Comparison of ENCODE assay signal across 8 cellular contexts in the genomic region with DNA sequence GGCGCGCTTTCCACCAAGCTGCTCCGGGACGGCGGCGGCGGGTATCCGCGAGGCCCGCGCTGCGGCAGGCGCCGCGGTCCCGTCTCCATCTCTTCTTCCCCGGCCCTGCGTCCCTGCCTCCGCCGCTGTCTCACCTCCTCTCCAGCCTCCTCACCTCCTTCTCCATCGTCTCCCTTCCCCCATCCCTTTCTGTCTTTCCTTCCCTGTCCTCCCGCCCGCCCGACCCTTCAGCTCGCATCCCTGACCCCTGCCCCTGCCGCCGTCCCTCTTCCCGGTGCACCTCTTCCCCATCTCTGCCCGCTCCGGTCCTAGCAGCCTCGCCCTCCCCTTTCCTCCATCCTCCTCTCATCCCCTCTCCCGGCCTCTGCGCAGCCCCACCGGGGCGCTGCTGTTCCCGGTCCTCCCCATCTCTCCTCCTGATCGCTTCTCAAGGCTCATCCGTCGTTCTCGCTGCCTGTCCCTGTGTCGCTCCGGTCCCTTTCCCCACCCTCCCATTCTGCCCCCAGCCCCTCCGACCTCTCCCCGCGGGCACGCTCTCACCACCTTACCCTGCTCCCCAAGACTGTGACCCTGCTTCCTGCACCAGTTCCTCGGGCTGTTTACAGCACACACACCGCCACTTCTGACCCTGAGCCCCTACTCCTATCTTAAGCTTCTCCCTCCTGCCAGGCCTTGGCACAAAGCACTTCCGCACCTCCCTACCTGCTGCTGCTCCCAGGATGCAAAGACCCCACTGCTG. TPM values are rescaled to one million over a fixed set of nuclear protein-coding genes. Genes with fewer than 3 reads are reported as not detected.
A peak's percentile ranks its signal among the peaks of the same experiment; 100 is the strongest.
DNase-seq lines count a peak whose midpoint lies in the region; ATAC-seq and TF ChIP-seq lines count a peak whose summit lies in the region.

No MANE protein-coding gene starts in this region.

- H3K27me3 Mint-ChIP-seq in activated CD4-positive, alpha-beta T cell treated with anti-CD3 and anti-CD28 coated beads for 36 hours, result no peaks in the 10 kb centered on the region
- no peaks in the 10 kb centered on the region for H3K27me3 Mint-ChIP-seq in activated T-helper 17 cell treated with anti-CD3 and anti-CD28 coated beads, Interleukin-2, amount 50 U/mL, for 72 hours

- peak overlapping the region; percentile 97 for H3K4me3 Mint-ChIP-seq in activated CD4-positive, alpha-beta T cell treated with anti-CD3 and anti-CD28 coated beads for 36 hours
- H3K4me3 Mint-ChIP-seq in activated T-helper 17 cell treated with anti-CD3 and anti-CD28 coated beads, Interleukin-2, amount 50 U/mL, for 72 hours, result peak overlapping the region; percentile 96

- POLR2A ChIA-PET in activated CD4-positive, alpha-beta T cell treated with anti-CD3 and anti-CD28 coated beads for 36 hours (lab: Charles Lee), result interaction anchor here (0.6 to 1.4 kb wide), 6 partner anchors 16 to 205 kb away, joined by 3 to 15 read pairs (median 4); no protein-coding TSS in a partner anchor

- no peaks in the 10 kb centered on the region for H3K9me3 Mint-ChIP-seq in activated CD4-positive, alpha-beta T cell treated with anti-CD3 and anti-CD28 coated beads for 36 hours (ENCODE audit: low read depth)
- H3K9me3 Mint-ChIP-seq in activated T-helper 17 cell treated with anti-CD3 and anti-CD28 coated beads, Interleukin-2, amount 50 U/mL, for 72 hours, result no peaks in the 10 kb centered on the region

- H3K4me3 ChIP-seq in Loucy (ENCODE audit: low read length, poor library complexity, severe bottlenecking) (peak overlapping the region; percentile 98), right cardiac atrium (ENCODE audit: low read length) (peak overlapping the region; percentile 59), spleen (peak overlapping the region; percentile 64 to 98 (median 94))

- peaks cover 16% of the 10 kb centered on the region for H4K20me1 ChIP-seq in Loucy (ENCODE audit: insufficient read depth, low read length, poor library complexity, severe bottlenecking)

- no peak for TF ChIP-seq POLR2A in spleen (IDR thresholded peaks at IDR 0.05)

- intact Hi-C loops in activated CD4-positive, alpha-beta T cell treated with anti-CD3 and anti-CD28 coated beads for 36 hours (cut with DNase I, micrococcal nuclease), result loop anchor here (1.0 to 10.0 kb wide), 10 partner anchors 14 to 972 kb away; a partner anchor contains a TSS
- intact Hi-C loops in right cardiac atrium (cut with DNase I), result no loop called here
- intact Hi-C loops in spleen (cut with DNase I; ENCODE audit: low total_unique reads), result loop anchor here (5.0 kb wide), 1 partner anchor 34 kb away; no protein-coding TSS in a partner anchor

- no peaks in the 10 kb centered on the region for H3F3A ChIP-seq in Loucy (ENCODE audit: low read depth)

- H3K79me2 ChIP-seq in Loucy (ENCODE audit: insufficient read depth, low read length), result peaks cover 66% of the 10 kb centered on the region

- H3K27me3 ChIP-seq in Loucy (ENCODE audit: insufficient read depth, low read length, poor library complexity, severe bottlenecking), result no peaks in the 10 kb centered on the region
- H3K27me3 ChIP-seq in right cardiac atrium (ENCODE audit: control insufficient read depth, insufficient read depth), result no peaks in the 10 kb centered on the region
- H3K27me3 ChIP-seq in spleen (replicated peaks in 1 of 7), result no peaks in the 10 kb centered on the region

- no peaks in the 10 kb centered on the region for H3K36me3 ChIP-seq in Loucy (ENCODE audit: insufficient read depth, low read length)
- peaks cover 0 to 29% (median 5%) of the 10 kb centered on the region in 6 donors for H3K36me3 ChIP-seq in spleen

- no peak for TF ChIP-seq CTCF in Loucy (conservative IDR thresholded peaks at IDR 0.05; ENCODE audit: low read length)
- no peak for TF ChIP-seq CTCF in spleen (IDR thresholded peaks at IDR 0.05 in 8 of 11, conservative IDR thresholded peaks at IDR 0.05 in 3 of 11)

- peak overlapping the region; percentile 84 for H3K9ac ChIP-seq in Loucy (ENCODE audit: low read depth, low read length, poor library complexity, severe bottlenecking)

- H3K27ac ChIP-seq in right cardiac atrium (ENCODE audit: low read length) (no peak overlapping the region), spleen (peak overlapping the region; percentile 42 to 98 (median 92))

- peaks cover 2% of the 10 kb centered on the region for H3K36me3 Mint-ChIP-seq in activated CD4-positive, alpha-beta T cell treated with anti-CD3 and anti-CD28 coated beads for 36 hours (ENCODE audit: low read depth)
- H3K36me3 Mint-ChIP-seq in activated T-helper 17 cell treated with anti-CD3 and anti-CD28 coated beads, Interleukin-2, amount 50 U/mL, for 72 hours (ENCODE audit: low read depth), result peaks cover 33% of the 10 kb centered on the region

- peaks cover 36% of the 10 kb centered on the region for H3K4me1 ChIP-seq in Loucy (ENCODE audit: insufficient read depth, low read length, poor library complexity, severe bottlenecking)
- H3K4me1 ChIP-seq in right cardiac atrium (ENCODE audit: control insufficient read depth, insufficient read depth, low read length), result peaks cover 2% of the 10 kb centered on the region
- H3K4me1 ChIP-seq in spleen, result peaks cover 19 to 61% (median 43%) of the 10 kb centered on the region in 6 donors

- H3K27ac Mint-ChIP-seq in activated CD4-positive, alpha-beta T cell treated with anti-CD3 and anti-CD28 coated beads for 36 hours, result peak overlapping the region; percentile 96
- peak overlapping the region; percentile 88 for H3K27ac Mint-ChIP-seq in activated T-helper 17 cell treated with anti-CD3 and anti-CD28 coated beads, Interleukin-2, amount 50 U/mL, for 72 hours

- peaks cover 28% of the 10 kb centered on the region for H3K4me1 Mint-ChIP-seq in activated CD4-positive, alpha-beta T cell treated with anti-CD3 and anti-CD28 coated beads for 36 hours
- H3K4me1 Mint-ChIP-seq in activated T-helper 17 cell treated with anti-CD3 and anti-CD28 coated beads, Interleukin-2, amount 50 U/mL, for 72 hours, result peaks cover 18% of the 10 kb centered on the region

- WGBS in right cardiac atrium, result 1% methylated on average over 49 of the region's 49 CpGs
- 0 to 1% (median 1%) methylated on average over 38 to 49 of the region's 49 CpGs for WGBS in spleen, 5 donors

- ATAC-seq in activated CD4-positive, alpha-beta T cell treated with anti-CD3 and anti-CD28 coated beads for 36 hours, result no peak
- ATAC-seq in activated T-helper 17 cell treated with anti-CD3 and anti-CD28 coated beads, Interleukin-2, amount 50 U/mL, for 72 hours (replicated peaks), result peak; percentile 0
- ATAC-seq in right cardiac atrium (peak in 1 of 2 donors; percentile 1), GM18519 (IDR thresholded peaks at IDR 0.05; ENCODE audit: low FRiP score, unreplicated experiment) (no peak)

- DNase-seq in activated CD4-positive, alpha-beta T cell treated with anti-CD3 and anti-CD28 coated beads for 36 hours, result peak; percentile 52
- no peak for DNase-seq in activated CD4-positive, alpha-beta T cell treated with anti-CD3 and anti-CD28 coated beads for 1 hour
- peak in 2 of 3 donors; percentile 56 to 60 for DNase-seq in right cardiac atrium
- peak; percentile 86 for DNase-seq in spleen
- DNase-seq in DMS114 treated with DMSO at 0.1 percent for 48 hours (lab: John Stamatoyannopoulos, UW; ENCODE audit: unreplicated experiment), result no peak

- H3K9me2 ChIP-seq in Loucy (replicated peaks; ENCODE audit: low read depth, low read length), result no peaks in the 10 kb centered on the region

- peak overlapping the region; percentile 81 for H2AFZ ChIP-seq in Loucy (ENCODE audit: low read length)

- CTCF ChIA-PET in activated CD4-positive, alpha-beta T cell treated with anti-CD3 and anti-CD28 coated beads for 36 hours (lab: Charles Lee), result interaction anchor here (0.6 to 1.4 kb wide), 9 partner anchors 9 to 498 kb away, joined by 3 to 4 read pairs (median 3); no protein-coding TSS in a partner anchor

- H3K9me3 ChIP-seq in Loucy (ENCODE audit: insufficient read depth, low read depth, low read length), result no peaks in the 10 kb centered on the region
- no peaks in the 10 kb centered on the region for H3K9me3 ChIP-seq in right cardiac atrium (ENCODE audit: control insufficient read depth, low read length)
- no peaks in the 10 kb centered on the region for H3K9me3 ChIP-seq in spleen

- H3K4me2 ChIP-seq in Loucy (ENCODE audit: low read depth, low read length, poor library complexity, severe bottlenecking), result peak overlapping the region; percentile 100

RNA-seq across cellular contexts. Expression of a gene that starts 0.8 kb away (rescaled TPM):
- total RNA-seq in activated CD4-positive, alpha-beta T cell treated with anti-CD3 and anti-CD28 coated beads for 36 hours, result 10 to 100 TPM; 12.9 to 14.1 TPM
- 10 to 100 TPM; 21.5 to 35.7 TPM for total RNA-seq in activated T-helper 17 cell treated with anti-CD3 and anti-CD28 coated beads, Interleukin-2, amount 50 U/mL, for 72 hours
- 1 to 10 TPM; 4.8 to 6.0 (median 5.4) TPM for total RNA-seq in right cardiac atrium
- 2.8 TPM for polyA plus RNA-seq in right cardiac atrium
- total RNA-seq in spleen, result 10 to 100 TPM in 5 of 7 donors, 1 to 10 TPM in 2; 8.4 to 17.5 (median 10.9) TPM
- polyA plus RNA-seq in spleen, result 1 to 10 TPM; 1.2 to 3.4 (median 2.6) TPM

RNA-seq across cellular contexts. Expression of a gene that starts 52.7 kb away (rescaled TPM):
- 100 to 1,000 TPM; 231 to 258 TPM for total RNA-seq in activated CD4-positive, alpha-beta T cell treated with anti-CD3 and anti-CD28 coated beads for 36 hours
- total RNA-seq in activated T-helper 17 cell treated with anti-CD3 and anti-CD28 coated beads, Interleukin-2, amount 50 U/mL, for 72 hours, result 100 to 1,000 TPM; 407 to 432 TPM
- 10 to 100 TPM; 15.4 to 25.6 (median 19.0) TPM for total RNA-seq in right cardiac atrium
- 12.6 TPM for polyA plus RNA-seq in right cardiac atrium
- total RNA-seq in spleen, result 100 to 1,000 TPM in 4 of 7 donors, 10 to 100 TPM in 3; 80.3 to 135 (median 109) TPM
- polyA plus RNA-seq in spleen, result 10 to 100 TPM; 23.2 to 51.5 (median 23.9) TPM

Comparison
In these comparisons a context has a peak if more than half of its experiments do, and no peak if none do; other contexts are left out.
1. DNase-seq: peak in activated CD4-positive, alpha-beta T cell treated with anti-CD3 and anti-CD28 coated beads for 36 hours (single experiment), right cardiac atrium (2 of 3) and spleen (single experiment); none in activated CD4-positive, alpha-beta T cell treated with anti-CD3 and anti-CD28 coated beads for 1 hour (single experiment) and DMS114 treated with DMSO at 0.1 percent for 48 hours (single experiment).
2. intact Hi-C loops: an anchor here in activated CD4-positive, alpha-beta T cell treated with anti-CD3 and anti-CD28 coated beads for 36 hours (1.0 to 10.0 kb wide) and spleen (5.0 kb wide); none called in right cardiac atrium.
3. Peak in every context shown above with its lines, with median percentiles within 50 percentile points of each other: H3K4me3 ChIP-seq.